Comparison of ENCODE assay signal across 13 cellular contexts in the genomic region with DNA sequence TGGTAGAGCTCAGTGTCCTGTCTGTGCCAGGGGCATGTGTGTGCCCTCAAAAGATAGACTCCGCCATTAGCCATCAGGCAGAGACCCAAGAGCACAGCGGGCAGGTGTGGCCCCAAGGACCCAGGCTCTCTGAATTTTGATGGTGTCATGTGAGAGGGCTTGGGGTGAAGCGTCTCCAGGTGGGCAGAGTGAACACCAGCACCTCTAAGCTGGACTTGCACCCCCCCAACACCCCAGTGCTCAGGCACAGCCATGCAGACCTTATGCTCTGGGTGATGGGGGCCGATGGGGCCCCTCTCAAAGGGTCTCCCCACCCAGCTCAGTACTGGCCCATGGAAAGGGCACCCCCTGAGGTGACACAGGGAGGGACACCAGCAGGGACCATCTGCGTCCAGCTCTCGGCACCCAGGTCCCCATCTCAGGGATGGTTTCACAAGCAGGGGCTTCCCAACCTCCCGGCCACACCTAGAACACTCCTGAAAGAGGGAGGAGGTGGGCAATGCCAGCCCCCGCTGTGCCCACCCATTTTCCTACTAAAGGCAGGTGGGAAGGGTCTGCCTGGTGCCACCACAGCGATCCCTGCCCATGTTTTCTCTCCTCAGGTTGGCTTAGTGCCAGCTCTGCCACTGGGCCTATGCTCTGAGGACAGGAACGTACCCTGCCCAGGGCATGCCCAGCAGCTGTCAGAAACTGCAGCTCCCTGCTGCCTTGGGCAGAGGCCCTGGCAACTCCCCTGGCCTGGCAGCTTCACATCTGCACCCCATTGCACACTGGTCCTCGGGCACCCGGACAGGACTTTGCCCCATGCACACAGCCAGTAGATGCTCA. TPM values are rescaled to one million over a fixed set of nuclear protein-coding genes. Genes with fewer than 3 reads are reported as not detected.
A peak's percentile ranks its signal among the peaks of the same experiment; 100 is the strongest.
DNase-seq lines count a peak whose midpoint lies in the region; ATAC-seq and TF ChIP-seq lines count a peak whose summit lies in the region.
"Had no signal": no experiment of that assay in that cellular context is flagged by ENCODE, and none has a peak within 500 bp of the region (broad histone marks: within the 10 kb centered on the region; RNA-seq: fewer than 3 reads in every experiment).

No MANE protein-coding gene starts in this region.

- H3K27ac Mint-ChIP-seq in T-helper 17 cell: peak overlapping the region; percentile 67
- H3K27ac Mint-ChIP-seq: stimulated activated memory B cell treated with anti-CD40 and anti-IgM and Interleukin-4, amounts not matched to agents 10 μg/mL and 1 μg/mL and 100 μg/mL, for 72 hours had no signal

- H3K9me3 ChIP-seq in right atrium auricular region (no peaks in the 10 kb centered on the region), T-helper 17 cell (ENCODE audit: control insufficient read depth, low read length, poor library complexity, severe bottlenecking) (no peaks in the 10 kb centered on the region)

- ATAC-seq in Right ventricle myocardium superior (ENCODE audit: poor library complexity) (peak; percentile 19), T-helper 17 cell (no peak), left lobe of liver (peak; percentile 79)
- ATAC-seq: stimulated activated memory B cell treated with anti-CD40 and anti-IgM and Interleukin-4, amounts not matched to agents 10 μg/mL and 1 μg/mL and 100 μg/mL, for 72 hours had no signal

- H3K4me3 ChIP-seq in right atrium auricular region: no peak overlapping the region

- no peaks in the 10 kb centered on the region for H3K27me3 Mint-ChIP-seq in T-helper 17 cell

- intact Hi-C loops in Right ventricle myocardium superior (cut with DNase I): no loop called here

- no peaks in the 10 kb centered on the region for H3K36me3 ChIP-seq in right atrium auricular region

- H3K27ac ChIP-seq in right atrium auricular region: no peak overlapping the region

- peaks cover 0 to 7% of the 10 kb centered on the region in 2 donors for H3K4me1 ChIP-seq in right atrium auricular region

- H3K4me1 Mint-ChIP-seq in T-helper 17 cell: peaks cover 42% of the 10 kb centered on the region

- DNase-seq in Right ventricle myocardium superior (no peak), right atrium auricular region (ENCODE audit: low spot score) (no peak), T-helper 17 cell (no peak), left lobe of liver (ENCODE audit: low spot score) (peak; percentile 90), ureter (ENCODE audit: low spot score) (peak; percentile 41), NCI-H82 (lab: John Stamatoyannopoulos, UW) (no peak), SKM-1 (lab: John Stamatoyannopoulos, UW; ENCODE audit: unreplicated experiment) (no peak), HCEC 1CT (no peak)
- DNase-seq: activated CD4-positive, alpha-beta T cell treated with anti-CD3 and anti-CD28 coated beads, Interleukin-2, amount 50 U/mL, for 1 hour; C1 segment of cervical spinal cord; NCI-H1048; nucleus accumbens had no signal

- H3K4me3 Mint-ChIP-seq in T-helper 17 cell: no peak overlapping the region
- H3K4me3 Mint-ChIP-seq: stimulated activated memory B cell treated with anti-CD40 and anti-IgM and Interleukin-4, amounts not matched to agents 10 μg/mL and 1 μg/mL and 100 μg/mL, for 72 hours had no signal

- no peaks in the 10 kb centered on the region for H3K36me3 Mint-ChIP-seq in T-helper 17 cell (ENCODE audit: low read depth)

- no peaks in the 10 kb centered on the region for H3K27me3 ChIP-seq in right atrium auricular region

- TF ChIP-seq CTCF in right atrium auricular region (IDR thresholded peaks at IDR 0.05): no peak

RNA-seq across cellular contexts. Expression of gene CST7, which starts 3.5 kb away (rescaled TPM):
- total RNA-seq in Right ventricle myocardium superior: 0.48 TPM
- total RNA-seq in right atrium auricular region: 1 to 10 TPM; 2.7 to 3.2 TPM
- 10 to 100 TPM; 10.7 to 22.8 TPM for total RNA-seq in T-helper 17 cell
- 0.38 TPM for total RNA-seq in left lobe of liver
- total RNA-seq in ureter: 1.6 TPM

RNA-seq across cellular contexts. Expression of gene APMAP, which starts 40.0 kb away (rescaled TPM):
- 23.2 TPM for total RNA-seq in Right ventricle myocardium superior
- total RNA-seq in right atrium auricular region: 10 to 100 TPM; 30.3 to 30.5 TPM
- total RNA-seq in T-helper 17 cell: 10 to 100 TPM; 24.6 to 26.2 TPM
- total RNA-seq in left lobe of liver: 180 TPM
- total RNA-seq in ureter: 74.0 TPM

Comparison
In these comparisons a context has a peak if more than half of its experiments do, and no peak if none do; other contexts are left out.
1. DNase-seq: peak in left lobe of liver (single experiment) and ureter (single experiment); none in Right ventricle myocardium superior (single experiment), right atrium auricular region (single experiment), T-helper 17 cell (0 of 3), NCI-H82 (single experiment), SKM-1 (single experiment) and HCEC 1CT (single experiment).